1 cellular context compared by ENCODE assay signal in genomic region chr10:87750817-87751216, GRCh38.
TF ChIP-seq lines count a peak whose summit lies in the region.

No MANE protein-coding gene starts in this region.

TF ChIP-seq in SK-N-SH treated with all-trans-retinoic acid at 6 μM for 48 hours, 23 proteins besides CTCF, POLR2A, EP300 and RAD21 (continued from another document):
- TF ChIP-seq TSHZ2 (CRISPR knock-in tag; IDR thresholded peaks at IDR 0.05): no peak
